Comparison of ENCODE assay signal across 16 cellular contexts in the genomic region with DNA sequence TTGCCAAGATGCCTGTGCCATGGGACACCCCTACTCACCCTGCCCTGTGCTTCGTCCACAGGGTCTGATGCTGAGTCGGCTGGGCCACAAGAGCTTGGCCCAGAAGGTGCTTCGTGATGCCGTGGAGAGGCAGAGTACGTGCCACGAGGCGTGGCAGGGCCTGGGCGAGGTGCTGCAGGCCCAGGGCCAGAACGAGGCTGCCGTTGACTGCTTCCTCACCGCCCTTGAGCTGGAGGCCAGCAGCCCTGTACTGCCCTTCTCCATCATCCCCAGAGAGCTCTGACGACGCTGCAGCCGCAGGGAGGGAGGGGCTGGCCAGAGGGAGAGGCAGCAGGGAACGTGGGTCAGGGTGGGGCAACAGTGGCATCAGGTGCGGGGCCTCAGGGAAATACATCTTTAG.
DNase-seq lines count a peak whose midpoint lies in the region; ATAC-seq and TF ChIP-seq lines count a peak whose summit lies in the region.
"Had no signal": no experiment of that assay in that cellular context is flagged by ENCODE, and none has a peak within 500 bp of the region (broad histone marks: within the 10 kb centered on the region; RNA-seq: fewer than 3 reads in every experiment).

No MANE protein-coding gene starts in this region.

- peaks cover 28% of the 10 kb centered on the region for H3K36me3 ChIP-seq in osteoblast (ENCODE audit: insufficient read depth, low read length)
- H3K36me3 ChIP-seq: prostate gland had no signal

- H3K27ac ChIP-seq in osteoblast (ENCODE audit: low read depth, low read length): peak overlapping the region; percentile 98
- H3K27ac ChIP-seq: 22Rv1, prostate gland had no signal

- no peaks in the 10 kb centered on the region for H4K20me1 ChIP-seq in osteoblast (ENCODE audit: insufficient read depth, low read length)

- ATAC-seq in esophagus mucosa: peak; percentile 47
- ATAC-seq in GM18873 (IDR thresholded peaks at IDR 0.05; ENCODE audit: low FRiP score, unreplicated experiment): no peak
- ATAC-seq: T-cell had no signal

- H3K9me3 Mint-ChIP-seq in type B pancreatic cell: no peaks in the 10 kb centered on the region
- H3K9me3 Mint-ChIP-seq: activated T-helper 1 cell treated with anti-CD3 and anti-CD28 coated beads, Interleukin-12 subunit alpha, Interleukin-12 subunit beta, Interleukin-2, Interleukin-4 antibody, amounts not matched to agents 30 ng/mL and 10 ng/mL and 1 ng/mL, durations not matched to agents 14 hours and 24 hours and 36 hours; T-cell had no signal

- H3K4me2 ChIP-seq in osteoblast (ENCODE audit: insufficient read depth, low read length): no peak overlapping the region

- no peak overlapping the region for H3K4me3 ChIP-seq in osteoblast (ENCODE audit: insufficient read depth, low read length)
- H3K4me3 ChIP-seq: prostate gland had no signal

- DNase-seq in NCI-H2227 (lab: John Stamatoyannopoulos, UW; ENCODE audit: unreplicated experiment) (peak; percentile 42), NCI-H2227 treated with DMSO at 0.1 percent for 48 hours (lab: John Stamatoyannopoulos, UW) (no peak), osteoblast (ENCODE audit: insufficient read length, low spot score, missing footprints) (peak; percentile 50), type B pancreatic cell (ENCODE audit: extremely low spot score, unreplicated experiment) (no peak), DMS 273 treated with DMSO at 0.1 percent for 48 hours (lab: John Stamatoyannopoulos, UW) (no peak), GDM1 (lab: John Stamatoyannopoulos, UW) (no peak)
- DNase-seq: activated CD4-positive, alpha-beta T cell treated with anti-CD3 and anti-CD28 coated beads for 48 hours; mesendoderm; NCI-H226; stimulated activated CD4-positive, alpha-beta T cell treated with anti-CD3 and anti-CD28 coated beads, Interleukin-4, amount 100 ng/mL, for 24 hours had no signal

- peaks cover 44% of the 10 kb centered on the region for H3K4me1 Mint-ChIP-seq in type B pancreatic cell (ENCODE audit: unreplicated experiment)

- peak overlapping the region; percentile 91 for H3K27ac Mint-ChIP-seq in type B pancreatic cell

- no peaks in the 10 kb centered on the region for H3K27me3 Mint-ChIP-seq in type B pancreatic cell
- H3K27me3 Mint-ChIP-seq: T-cell had no signal

- no peaks in the 10 kb centered on the region for H3K9me3 ChIP-seq in osteoblast (ENCODE audit: low read depth, low read length)
- H3K9me3 ChIP-seq: prostate gland had no signal

- H3K4me3 Mint-ChIP-seq in type B pancreatic cell: no peak overlapping the region
- H3K4me3 Mint-ChIP-seq: activated T-helper 1 cell treated with anti-CD3 and anti-CD28 coated beads, Interleukin-12 subunit alpha, Interleukin-12 subunit beta, Interleukin-2, Interleukin-4 antibody, amounts not matched to agents 30 ng/mL and 10 ng/mL and 1 ng/mL, durations not matched to agents 14 hours and 24 hours and 36 hours; T-cell had no signal

- no peak for TF ChIP-seq CTCF in osteoblast (IDR thresholded peaks at IDR 0.05; ENCODE audit: extremely low read depth, low read depth, low read length)
- TF ChIP-seq CTCF in type B pancreatic cell (conservative IDR thresholded peaks at IDR 0.05): no peak

- peaks cover 65% of the 10 kb centered on the region for H3K4me1 ChIP-seq in osteoblast (ENCODE audit: insufficient read depth, low read length)

- no peak overlapping the region for H2AFZ ChIP-seq in osteoblast (ENCODE audit: low read length)

- no peaks in the 10 kb centered on the region for H3K27me3 ChIP-seq in osteoblast (ENCODE audit: insufficient read depth, low read length)

- H3K79me2 ChIP-seq in osteoblast (ENCODE audit: insufficient read depth, low read length): no peaks in the 10 kb centered on the region

- H3K36me3 Mint-ChIP-seq in type B pancreatic cell: no peaks in the 10 kb centered on the region

Comparison
In these comparisons a context has a peak if more than half of its experiments do, and no peak if none do; other contexts are left out.
1. DNase-seq: peak in NCI-H2227 (single experiment) and osteoblast (single experiment); none in NCI-H2227 treated with DMSO at 0.1 percent for 48 hours (single experiment), type B pancreatic cell (single experiment), DMS 273 treated with DMSO at 0.1 percent for 48 hours (single experiment) and GDM1 (single experiment).